In genomic region chr5:10441992-10442435, GRCh38 we compare ENCODE assay signal across 1 cellular context.
TF ChIP-seq lines count a peak whose summit lies in the region.

No MANE protein-coding gene starts in this region.

TF ChIP-seq in K562, 482 proteins besides CTCF, POLR2A, EP300 and RAD21 (continued from another document):
- TF ChIP-seq, protein P1, sequence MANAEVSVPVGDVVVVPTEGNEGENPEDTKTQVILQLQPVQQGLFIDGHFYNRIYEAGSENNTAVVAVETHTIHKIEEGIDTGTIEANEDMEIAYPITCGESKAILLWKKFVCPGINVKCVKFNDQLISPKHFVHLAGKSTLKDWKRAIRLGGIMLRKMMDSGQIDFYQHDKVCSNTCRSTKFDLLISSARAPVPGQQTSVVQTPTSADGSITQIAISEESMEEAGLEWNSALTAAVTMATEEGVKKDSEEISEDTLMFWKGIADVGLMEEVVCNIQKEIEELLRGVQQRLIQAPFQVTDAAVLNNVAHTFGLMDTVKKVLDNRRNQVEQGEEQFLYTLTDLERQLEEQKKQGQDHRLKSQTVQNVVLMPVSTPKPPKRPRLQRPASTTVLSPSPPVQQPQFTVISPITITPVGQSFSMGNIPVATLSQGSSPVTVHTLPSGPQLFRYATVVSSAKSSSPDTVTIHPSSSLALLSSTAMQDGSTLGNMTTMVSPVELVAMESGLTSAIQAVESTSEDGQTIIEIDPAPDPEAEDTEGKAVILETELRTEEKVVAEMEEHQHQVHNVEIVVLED (CRISPR knock-in tag; IDR thresholded peaks at IDR 0.05): no peak
- no peak for TF ChIP-seq CBFB (CRISPR knock-in tag; IDR thresholded peaks at IDR 0.05)
- TF ChIP-seq CBX8 (IDR thresholded peaks at IDR 0.05; ENCODE audit: borderline replicate concordance, extremely low read depth, low read depth, low read length, poor library complexity, severe bottlenecking): no peak
- TF ChIP-seq ZSCAN32 (CRISPR knock-in tag; IDR thresholded peaks at IDR 0.05): no peak
- no peak for TF ChIP-seq ZNF3 (CRISPR knock-in tag; IDR thresholded peaks at IDR 0.05)
- no peak for TF ChIP-seq MTA2 (IDR thresholded peaks at IDR 0.05; ENCODE audit: low read depth)
- TF ChIP-seq ZNF431 (CRISPR knock-in tag; IDR thresholded peaks at IDR 0.05): no peak
- no peak for TF ChIP-seq PPARD (CRISPR knock-in tag; IDR thresholded peaks at IDR 0.05)
- TF ChIP-seq RBM22 (IDR thresholded peaks at IDR 0.05; ENCODE audit: low read depth, low read length, poor library complexity, severe bottlenecking): peak; percentile 73
- TF ChIP-seq NR3C1 (CRISPR knock-in tag; IDR thresholded peaks at IDR 0.05): peak; percentile 48; the same call in 1 of the 2 replicates
- TF ChIP-seq PTTG1 (tag; IDR thresholded peaks at IDR 0.05; ENCODE audit: low read depth): no peak
- no peak for TF ChIP-seq SNRNP70 (optimal IDR thresholded peaks at IDR 0.05; ENCODE audit: low read depth, low read length)
- TF ChIP-seq KLF13 (tag; IDR thresholded peaks at IDR 0.05; ENCODE audit: borderline replicate concordance, low read depth): 0 out of 2 replicates have a peak, but pooled peaks have one; percentile 17
- TF ChIP-seq USF2 (CRISPR knock-in tag; IDR thresholded peaks at IDR 0.05): no peak
- TF ChIP-seq E2F8 (IDR thresholded peaks at IDR 0.05; ENCODE audit: low read depth, partially characterized antibody): no peak
- TF ChIP-seq, protein P2, sequence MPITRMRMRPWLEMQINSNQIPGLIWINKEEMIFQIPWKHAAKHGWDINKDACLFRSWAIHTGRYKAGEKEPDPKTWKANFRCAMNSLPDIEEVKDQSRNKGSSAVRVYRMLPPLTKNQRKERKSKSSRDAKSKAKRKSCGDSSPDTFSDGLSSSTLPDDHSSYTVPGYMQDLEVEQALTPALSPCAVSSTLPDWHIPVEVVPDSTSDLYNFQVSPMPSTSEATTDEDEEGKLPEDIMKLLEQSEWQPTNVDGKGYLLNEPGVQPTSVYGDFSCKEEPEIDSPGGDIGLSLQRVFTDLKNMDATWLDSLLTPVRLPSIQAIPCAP (CRISPR knock-in tag; IDR thresholded peaks at IDR 0.05; ENCODE audit: borderline replicate concordance): no peak
- no peak for TF ChIP-seq HCFC1 (IDR thresholded peaks at IDR 0.05; ENCODE audit: low read depth, low read length)
- TF ChIP-seq, protein P3, sequence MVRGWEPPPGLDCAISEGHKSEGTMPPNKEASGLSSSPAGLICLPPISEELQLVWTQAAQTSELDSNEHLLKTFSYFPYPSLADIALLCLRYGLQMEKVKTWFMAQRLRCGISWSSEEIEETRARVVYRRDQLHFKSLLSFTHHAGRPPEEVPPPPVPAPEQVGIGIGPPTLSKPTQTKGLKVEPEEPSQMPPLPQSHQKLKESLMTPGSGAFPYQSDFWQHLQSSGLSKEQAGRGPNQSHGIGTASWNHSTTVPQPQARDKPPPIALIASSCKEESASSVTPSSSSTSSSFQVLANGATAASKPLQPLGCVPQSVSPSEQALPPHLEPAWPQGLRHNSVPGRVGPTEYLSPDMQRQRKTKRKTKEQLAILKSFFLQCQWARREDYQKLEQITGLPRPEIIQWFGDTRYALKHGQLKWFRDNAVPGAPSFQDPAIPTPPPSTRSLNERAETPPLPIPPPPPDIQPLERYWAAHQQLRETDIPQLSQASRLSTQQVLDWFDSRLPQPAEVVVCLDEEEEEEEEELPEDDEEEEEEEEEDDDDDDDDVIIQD (CRISPR knock-in tag; IDR thresholded peaks at IDR 0.05): no peak
- no peak for TF ChIP-seq ZKSCAN8 (CRISPR knock-in tag; IDR thresholded peaks at IDR 0.05)
- TF ChIP-seq MAFG (tag; conservative IDR thresholded peaks at IDR 0.05): no peak
- TF ChIP-seq VEZF1 (CRISPR knock-in tag; IDR thresholded peaks at IDR 0.05): no peak
- TF ChIP-seq, protein P4, sequence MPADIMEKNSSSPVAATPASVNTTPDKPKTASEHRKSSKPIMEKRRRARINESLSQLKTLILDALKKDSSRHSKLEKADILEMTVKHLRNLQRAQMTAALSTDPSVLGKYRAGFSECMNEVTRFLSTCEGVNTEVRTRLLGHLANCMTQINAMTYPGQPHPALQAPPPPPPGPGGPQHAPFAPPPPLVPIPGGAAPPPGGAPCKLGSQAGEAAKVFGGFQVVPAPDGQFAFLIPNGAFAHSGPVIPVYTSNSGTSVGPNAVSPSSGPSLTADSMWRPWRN (IDR thresholded peaks at IDR 0.05; ENCODE audit: low read depth): no peak
- TF ChIP-seq ZNF282 (CRISPR knock-in tag; IDR thresholded peaks at IDR 0.05): peak; percentile 93
- TF ChIP-seq CHAMP1 (IDR thresholded peaks at IDR 0.05): no peak
- TF ChIP-seq ZNF175 (CRISPR knock-in tag; IDR thresholded peaks at IDR 0.05; ENCODE audit: low read depth): no peak
- TF ChIP-seq, protein P5, sequence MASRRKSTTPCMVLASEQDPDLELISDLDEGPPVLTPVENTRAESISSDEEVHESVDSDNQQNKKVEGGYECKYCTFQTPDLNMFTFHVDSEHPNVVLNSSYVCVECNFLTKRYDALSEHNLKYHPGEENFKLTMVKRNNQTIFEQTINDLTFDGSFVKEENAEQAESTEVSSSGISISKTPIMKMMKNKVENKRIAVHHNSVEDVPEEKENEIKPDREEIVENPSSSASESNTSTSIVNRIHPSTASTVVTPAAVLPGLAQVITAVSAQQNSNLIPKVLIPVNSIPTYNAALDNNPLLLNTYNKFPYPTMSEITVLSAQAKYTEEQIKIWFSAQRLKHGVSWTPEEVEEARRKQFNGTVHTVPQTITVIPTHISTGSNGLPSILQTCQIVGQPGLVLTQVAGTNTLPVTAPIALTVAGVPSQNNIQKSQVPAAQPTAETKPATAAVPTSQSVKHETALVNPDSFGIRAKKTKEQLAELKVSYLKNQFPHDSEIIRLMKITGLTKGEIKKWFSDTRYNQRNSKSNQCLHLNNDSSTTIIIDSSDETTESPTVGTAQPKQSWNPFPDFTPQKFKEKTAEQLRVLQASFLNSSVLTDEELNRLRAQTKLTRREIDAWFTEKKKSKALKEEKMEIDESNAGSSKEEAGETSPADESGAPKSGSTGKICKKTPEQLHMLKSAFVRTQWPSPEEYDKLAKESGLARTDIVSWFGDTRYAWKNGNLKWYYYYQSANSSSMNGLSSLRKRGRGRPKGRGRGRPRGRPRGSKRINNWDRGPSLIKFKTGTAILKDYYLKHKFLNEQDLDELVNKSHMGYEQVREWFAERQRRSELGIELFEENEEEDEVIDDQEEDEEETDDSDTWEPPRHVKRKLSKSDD (conservative IDR thresholded peaks at IDR 0.05; ENCODE audit: low read length): no peak
- no peak for TF ChIP-seq HBP1 (CRISPR knock-in tag; IDR thresholded peaks at IDR 0.05)
- TF ChIP-seq PURB (CRISPR knock-in tag; IDR thresholded peaks at IDR 0.05; ENCODE audit: low read depth): 0 out of 2 replicates have a peak, but pooled peaks have one; percentile 67
- TF ChIP-seq SREBF2 (CRISPR knock-in tag; IDR thresholded peaks at IDR 0.05): no peak
- TF ChIP-seq ZMIZ1 (IDR thresholded peaks at IDR 0.05; ENCODE audit: low read depth in 2 of 2, low read length in 2 of 2): no peak
- TF ChIP-seq LARP7 (IDR thresholded peaks at IDR 0.05): no peak
- no peak for TF ChIP-seq RFX1 (IDR thresholded peaks at IDR 0.05)
- TF ChIP-seq BRF1 (IDR thresholded peaks at IDR 0.05; ENCODE audit: borderline replicate concordance, extremely low read depth, insufficient read length): no peak
